ENCODE assay signal across 1 cellular context in the genomic region with DNA sequence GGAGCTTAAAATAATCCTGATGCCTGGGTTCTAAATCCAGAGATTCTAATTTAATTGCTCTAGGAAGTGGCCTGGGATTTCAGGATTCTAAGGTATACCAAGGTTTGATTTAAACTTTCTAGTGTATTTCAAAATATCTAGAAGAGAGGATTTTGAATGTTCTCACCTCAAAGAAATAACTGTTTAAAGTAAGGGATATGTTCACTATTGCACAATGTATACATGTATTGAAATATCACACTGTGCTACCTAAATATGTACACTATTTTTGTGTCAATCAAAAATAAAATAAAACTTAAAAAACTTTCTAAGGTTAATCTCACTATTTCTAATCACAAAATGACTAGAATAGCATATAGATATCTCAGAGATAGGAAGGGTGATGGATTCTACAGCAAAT.
TF ChIP-seq lines count a peak whose summit lies in the region.

No MANE protein-coding gene starts in this region.

TF ChIP-seq in IMR-90, 13 proteins besides CTCF, POLR2A, EP300 and RAD21:
- TF ChIP-seq NFE2L2 (IDR thresholded peaks at IDR 0.05; ENCODE audit: low read depth, low read length): no peak
- TF ChIP-seq CEBPB (IDR thresholded peaks at IDR 0.05; ENCODE audit: low read depth, low read length): peak; percentile 65
